ENCODE assay signal across 9 cellular contexts in genomic region chr9:693460-694390, GRCh38.
DNase-seq lines count a peak whose midpoint lies in the region; ATAC-seq and TF ChIP-seq lines count a peak whose summit lies in the region.
"Had no signal": no experiment of that assay in that cellular context is flagged by ENCODE, and none has a peak within 500 bp of the region (broad histone marks: within the 10 kb centered on the region; RNA-seq: fewer than 3 reads in every experiment).

No MANE protein-coding gene starts in this region.

- H4K8ac ChIP-seq in mesendoderm (ENCODE audit: low read depth, low read length) = no peak overlapping the region

- H3K56ac ChIP-seq in mesendoderm (ENCODE audit: low read length) = peak overlapping the region; percentile 59

- H2AK5ac ChIP-seq in mesendoderm (ENCODE audit: low read length) = no peak overlapping the region

- no peaks in the 10 kb centered on the region for H3K79me2 ChIP-seq in mesendoderm (ENCODE audit: control insufficient read depth, insufficient read depth, low read length)

- no peaks in the 10 kb centered on the region for H3K79me1 ChIP-seq in mesendoderm (ENCODE audit: low read length)

- no peak for TF ChIP-seq CTCF in thoracic aorta (IDR thresholded peaks at IDR 0.05)

- peak overlapping the region; percentile 33 for H3K9ac ChIP-seq in mesendoderm (ENCODE audit: low read length)

- no peak overlapping the region for H2BK120ac ChIP-seq in mesendoderm (ENCODE audit: low read depth, low read length)

- H3K9me3 ChIP-seq in thoracic aorta = no peaks in the 10 kb centered on the region

- DNase-seq in NCI-H1694 (lab: John Stamatoyannopoulos, UW) (peak; percentile 37), dermis microvascular lymphatic vessel endothelial cell (ENCODE audit: low read depth in 2 of 2) (peak; percentile 77 to 92), mesendoderm (no peak), thoracic aorta (ENCODE audit: low spot score) (peak; percentile 41), hepatic stellate cell (ENCODE audit: low spot score) (no peak), NCI-H82 treated with DMSO at 0.1 percent for 48 hours (lab: John Stamatoyannopoulos, UW; ENCODE audit: unreplicated experiment) (no peak)
- DNase-seq: NCI-H82 had no signal

- H3K36me3 ChIP-seq in mesendoderm (ENCODE audit: control insufficient read depth, insufficient read depth, low read length) = no peaks in the 10 kb centered on the region
- H3K36me3 ChIP-seq in thoracic aorta = no peaks in the 10 kb centered on the region

- H4K5ac ChIP-seq in mesendoderm (ENCODE audit: low read length) = no peak overlapping the region

- peak overlapping the region; percentile 71 for H3K18ac ChIP-seq in mesendoderm (ENCODE audit: low read length)

- no peak overlapping the region for H3K23ac ChIP-seq in mesendoderm (ENCODE audit: low read length)

- H3K4me2 ChIP-seq in mesendoderm (ENCODE audit: low read length) = no peak overlapping the region

- H3K4me1 ChIP-seq in mesendoderm (ENCODE audit: control insufficient read depth, low read depth, low read length) = peaks cover 9% of the 10 kb centered on the region
- H3K4me1 ChIP-seq in thoracic aorta (ENCODE audit: control insufficient read depth in 1 of 2, low read depth in 2 of 2) = peaks cover 43 to 92% of the 10 kb centered on the region in 2 donors

- H3K4me3 ChIP-seq in mesendoderm (ENCODE audit: low read length) (no peak overlapping the region), thoracic aorta (peak overlapping the region; percentile 59)

- H3K27me3 ChIP-seq in mesendoderm (ENCODE audit: insufficient read depth, low read length, poor library complexity) (no peaks in the 10 kb centered on the region), thoracic aorta (replicated peaks; ENCODE audit: insufficient read depth) (no peaks in the 10 kb centered on the region)

- H2BK5ac ChIP-seq in mesendoderm (ENCODE audit: low read length) = no peak overlapping the region

- H3K27ac ChIP-seq in mesendoderm (ENCODE audit: low read depth, low read length) (no peak overlapping the region), thoracic aorta (peak overlapping the region; percentile 91 to 93)

- WGBS in mesendoderm (ENCODE audit: extremely low coverage, insufficient coverage, low lambda C conversion rate) = no CpG with 5 or more reads among the region's 6 CpGs

- ATAC-seq in thoracic aorta (ENCODE audit: insufficient number of reproducible peaks, low FRiP score, low read depth) = no peak
- no peak for ATAC-seq in HG03108 (IDR thresholded peaks at IDR 0.05; ENCODE audit: unreplicated experiment)
- ATAC-seq in HG03457 (IDR thresholded peaks at IDR 0.05; ENCODE audit: unreplicated experiment) = no peak

- H3K4ac ChIP-seq in mesendoderm (ENCODE audit: low read depth, low read length) = no peak overlapping the region

- peak overlapping the region; percentile 1 for H2BK15ac ChIP-seq in mesendoderm (replicated peaks; ENCODE audit: low read depth)

Comparison
In these comparisons a context has a peak if more than half of its experiments do, and no peak if none do; other contexts are left out.
1. DNase-seq: peak in NCI-H1694 (single experiment), dermis microvascular lymphatic vessel endothelial cell (2 of 2) and thoracic aorta (single experiment); none in mesendoderm (single experiment), hepatic stellate cell (single experiment) and NCI-H82 treated with DMSO at 0.1 percent for 48 hours (single experiment).